8 cellular contexts compared by ENCODE assay signal in genomic region chr3:194003128-194004057, GRCh38.
A peak's percentile ranks its signal among the peaks of the same experiment; 100 is the strongest.
DNase-seq lines count a peak whose midpoint lies in the region; ATAC-seq lines count a peak whose summit lies in the region.

No MANE protein-coding gene starts in this region.

- H3K4me1 ChIP-seq in SJCRH30 = peaks cover 15% of the 10 kb centered on the region
- peaks cover 36 to 47% (median 45%) of the 10 kb centered on the region in 3 donors for H3K4me1 ChIP-seq in skeletal muscle tissue (ENCODE audit: control insufficient read depth in 3 of 3, insufficient read depth in 3 of 3, low read length in 3 of 3)

- H3K36me3 ChIP-seq in SJCRH30 (no peaks in the 10 kb centered on the region), skeletal muscle tissue (ENCODE audit: control insufficient read depth in 3 of 3, insufficient read depth in 3 of 3, low read length in 3 of 3) (no peaks in the 10 kb centered on the region)

- H3K9me3 ChIP-seq in SJCRH30 (replicated peaks) (no peaks in the 10 kb centered on the region), skeletal muscle tissue (ENCODE audit: control insufficient read depth in 3 of 3, low read length in 3 of 3) (no peaks in the 10 kb centered on the region)

- peak overlapping the region; percentile 70 to 90 (median 88) for H3K9ac ChIP-seq in skeletal muscle tissue (ENCODE audit: low read depth in 1 of 3, low read length in 3 of 3)

- no peaks in the 10 kb centered on the region for H3K27me3 ChIP-seq in SJCRH30
- no peaks in the 10 kb centered on the region for H3K27me3 ChIP-seq in skeletal muscle tissue (ENCODE audit: control insufficient read depth in 3 of 3, insufficient read depth in 3 of 3, low read length in 3 of 3)

- H3K27ac ChIP-seq in SJCRH30 (peak overlapping the region; percentile 84), caudate nucleus (ENCODE audit: low read depth, low read length) (peak overlapping the region; percentile 36), skeletal muscle tissue (ENCODE audit: low read depth, low read length) (peak overlapping the region; percentile 86)

- DNase-seq in DMS53 (lab: John Stamatoyannopoulos, UW) (peak; percentile 80), HUDEP-2 (lab: John Stamatoyannopoulos, UW; ENCODE audit: unreplicated experiment in 76 of 76) (peak in 75 of 76 experiments; percentile 23 to 90 (median 77)), SJCRH30 (peak; percentile 89), caudate nucleus (lab: John Stamatoyannopoulos, UW) (peak in 26 of 61 donors; percentile 6 to 59 (median 25)), islet precursor cell (peak; percentile 99)
- DNase-seq in activated effector memory CD4-positive, alpha-beta T cell treated with Interleukin-2 at 50 U/mL for 16 hours = no peak

- peak; percentile 65 for ATAC-seq in GM21390 (IDR thresholded peaks at IDR 0.05; ENCODE audit: unreplicated experiment)

- H3K4me3 ChIP-seq in SJCRH30 = peak overlapping the region; percentile 53
- peak overlapping the region; percentile 73 to 77 (median 77) for H3K4me3 ChIP-seq in skeletal muscle tissue (ENCODE audit: low read length in 3 of 3)

Comparison
In these comparisons a context has a peak if more than half of its experiments do, and no peak if none do; other contexts are left out.
1. H3K27ac ChIP-seq: peak in every context shown above with its lines; median percentile 86 in skeletal muscle tissue; 84 in SJCRH30; 36 in caudate nucleus.